Comparison of ENCODE assay signal across 15 cellular contexts in the genomic region with DNA sequence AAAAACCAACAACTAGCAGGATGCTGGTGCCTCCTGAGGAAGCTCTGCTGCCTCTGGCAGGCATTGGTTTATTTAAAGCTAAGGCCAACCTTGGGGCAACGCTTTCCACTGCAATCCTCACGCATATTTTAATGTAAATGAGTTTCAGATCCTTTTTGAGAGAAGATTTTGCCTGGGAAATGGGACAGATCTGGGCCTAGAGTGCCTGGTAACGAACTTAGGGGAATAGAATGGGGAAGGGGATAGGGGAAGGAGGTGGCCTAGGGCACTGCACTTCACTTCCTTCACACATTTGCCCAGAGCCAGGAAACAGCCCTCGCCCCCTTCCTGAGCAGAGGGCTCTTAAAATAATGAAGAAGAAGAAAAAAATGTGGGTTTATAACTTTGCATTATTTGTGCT.
DNase-seq lines count a peak whose midpoint lies in the region; ATAC-seq and TF ChIP-seq lines count a peak whose summit lies in the region.
"Had no signal": no experiment of that assay in that cellular context is flagged by ENCODE, and none has a peak within 500 bp of the region (broad histone marks: within the 10 kb centered on the region; RNA-seq: fewer than 3 reads in every experiment).

No MANE protein-coding gene starts in this region.

- ATAC-seq in left lobe of liver (peak; percentile 55), upper lobe of left lung (ENCODE audit: low FRiP score in 2 of 2) (peak in 1 of 2 donors; percentile 58), GM18870 (IDR thresholded peaks at IDR 0.05; ENCODE audit: unreplicated experiment) (no peak)
- ATAC-seq: naive thymus-derived CD8-positive, alpha-beta T cell had no signal

- H3K79me2 ChIP-seq in OCI-LY3 (ENCODE audit: low read length): no peaks in the 10 kb centered on the region

- no peaks in the 10 kb centered on the region for H3K27me3 Mint-ChIP-seq in mesothelial cell of epicardium (ENCODE audit: low read depth)
- H3K27me3 Mint-ChIP-seq: CD4-positive, alpha-beta T cell had no signal

- no peak for TF ChIP-seq POLR2A in upper lobe of left lung (IDR thresholded peaks at IDR 0.05)

- H3K4me1 ChIP-seq in OCI-LY3 (ENCODE audit: low read length) (peaks cover 15% of the 10 kb centered on the region), upper lobe of left lung (peaks cover 3 to 18% (median 12%) of the 10 kb centered on the region in 4 donors)

- no peak overlapping the region for H3K9ac ChIP-seq in OCI-LY3 (ENCODE audit: low read length)

- TF ChIP-seq CTCF in OCI-LY3 (IDR thresholded peaks at IDR 0.05; ENCODE audit: low read depth, low read length) (no peak), upper lobe of left lung (IDR thresholded peaks at IDR 0.05) (no peak), mesothelial cell of epicardium (IDR thresholded peaks at IDR 0.05; ENCODE audit: unreplicated experiment) (no peak)

- no peak overlapping the region for H3K4me3 Mint-ChIP-seq in mesothelial cell of epicardium
- H3K4me3 Mint-ChIP-seq: CD4-positive, alpha-beta T cell; naive thymus-derived CD8-positive, alpha-beta T cell had no signal

- H3K4me3 ChIP-seq in OCI-LY3 (ENCODE audit: low read length) (no peak overlapping the region), upper lobe of left lung (no peak overlapping the region)
- H3K4me3 ChIP-seq: dorsolateral prefrontal cortex, testis had no signal

- H2AFZ ChIP-seq in OCI-LY3 (ENCODE audit: low read depth, low read length): 0 out of 2 replicates have a peak overlapping the region, but pooled peaks have one; percentile 58

- DNase-seq in SIG-M5 treated with dmso at 0.1 percent for 504 hours (lab: John Stamatoyannopoulos, UW; ENCODE audit: unreplicated experiment) (peak; percentile 53), SIG-M5 (lab: John Stamatoyannopoulos, UW) (no peak), left lobe of liver (ENCODE audit: low spot score) (no peak), upper lobe of left lung (no peak), mesothelial cell of epicardium (ENCODE audit: low spot score in 2 of 2, unreplicated experiment in 2 of 2) (no peak), NCI-H69 (lab: John Stamatoyannopoulos, UW) (no peak)
- DNase-seq: activated CD4-positive, alpha-beta T cell treated with anti-CD3 and anti-CD28 coated beads for 48 hours; activated naive CD4-positive, alpha-beta T cell treated with Interleukin-2 at 50 U/mL for 16 hours; CD4-positive, alpha-beta T cell; dorsolateral prefrontal cortex; naive thymus-derived CD8-positive, alpha-beta T cell; testis had no signal

- H3K36me3 ChIP-seq in OCI-LY3 (replicated peaks; ENCODE audit: low read depth, low read length) (no peaks in the 10 kb centered on the region), upper lobe of left lung (no peaks in the 10 kb centered on the region)

- 39 to 50% methylated on average over 4 of the region's 4 CpGs for WGBS in upper lobe of left lung, 2 donors

- H3K27ac Mint-ChIP-seq in mesothelial cell of epicardium: no peak overlapping the region
- H3K27ac Mint-ChIP-seq: CD4-positive, alpha-beta T cell had no signal

- H3K9me3 Mint-ChIP-seq in mesothelial cell of epicardium: peaks cover 7% of the 10 kb centered on the region
- H3K9me3 Mint-ChIP-seq: CD4-positive, alpha-beta T cell; naive thymus-derived CD8-positive, alpha-beta T cell had no signal

- H3K36me3 Mint-ChIP-seq in mesothelial cell of epicardium: no peaks in the 10 kb centered on the region
- H3K36me3 Mint-ChIP-seq: naive thymus-derived CD8-positive, alpha-beta T cell had no signal

- H3K9me3 ChIP-seq in OCI-LY3 (ENCODE audit: insufficient read depth, low read length) (no peaks in the 10 kb centered on the region), upper lobe of left lung (no peaks in the 10 kb centered on the region)
- H3K9me3 ChIP-seq: testis had no signal

- H3K27ac ChIP-seq in OCI-LY3 (ENCODE audit: low read length): peak overlapping the region; percentile 18; the same call in 1 of the 2 replicates
- peak overlapping the region in 3 of 4 donors; percentile 18 to 57 (median 36) for H3K27ac ChIP-seq in upper lobe of left lung
- H3K27ac ChIP-seq: 22Rv1, testis had no signal

- no peaks in the 10 kb centered on the region for H3K27me3 ChIP-seq in OCI-LY3 (ENCODE audit: low read depth, low read length)
- no peaks in the 10 kb centered on the region for H3K27me3 ChIP-seq in upper lobe of left lung
- H3K27me3 ChIP-seq: dorsolateral prefrontal cortex, testis had no signal

- no peak for TF ChIP-seq EP300 in upper lobe of left lung (IDR thresholded peaks at IDR 0.05)

- peaks cover 5% of the 10 kb centered on the region for H3K4me1 Mint-ChIP-seq in mesothelial cell of epicardium

- H3K4me2 ChIP-seq in OCI-LY3 (ENCODE audit: low read length): peak overlapping the region; percentile 49

- H4K20me1 ChIP-seq in OCI-LY3 (ENCODE audit: insufficient read depth, low read length): no peaks in the 10 kb centered on the region
